Comparison of ENCODE assay signal across 19 cellular contexts in the genomic region with DNA sequence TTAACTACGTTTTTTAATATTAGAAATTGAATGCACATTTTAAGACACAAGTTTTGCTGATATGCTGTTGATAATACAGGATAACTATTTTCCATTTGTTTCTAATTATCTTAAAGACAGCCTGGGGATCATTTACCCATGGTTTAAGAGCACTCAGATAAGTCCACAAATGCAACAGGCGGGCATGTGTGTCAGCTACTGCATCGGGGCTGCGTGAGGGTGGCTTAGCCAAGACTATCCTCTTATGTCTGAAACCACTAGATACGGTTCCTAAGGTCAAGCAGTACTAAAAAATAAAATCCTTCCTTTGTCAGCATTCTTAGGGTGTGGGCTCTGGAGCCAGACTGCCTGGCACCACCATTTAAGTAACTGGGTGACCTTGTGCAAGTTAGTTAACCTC.
"Had no signal": no experiment of that assay in that cellular context is flagged by ENCODE, and none has a peak within 500 bp of the region (broad histone marks: within the 10 kb centered on the region; RNA-seq: fewer than 3 reads in every experiment).

No MANE protein-coding gene starts in this region.

- H3K27ac ChIP-seq: coronary artery, esophagus muscularis mucosa, gastrocnemius medialis, heart right ventricle, left lung, lower lobe of right lung had no signal

- DNase-seq: dermis blood vessel endothelial cell; dorsolateral prefrontal cortex; effector CD4-positive, alpha-beta T cell; effector memory CD4-positive, alpha-beta T cell; foreskin melanocyte; gastrocnemius medialis; glutamatergic neuron; head of caudate nucleus; heart right ventricle; hippocampal formation; left cardiac atrium; left lung; left ventricle myocardium superior; lower lobe of right lung; mesenchymal stem cell; mucosa of descending colon; naive B cell had no signal

- H3K36me3 ChIP-seq: esophagus muscularis mucosa, gastrocnemius medialis, heart right ventricle, left lung, lower lobe of right lung had no signal

- H3K4me3 ChIP-seq: coronary artery, dorsolateral prefrontal cortex, esophagus muscularis mucosa, gastrocnemius medialis, heart right ventricle, left lung, lower lobe of right lung, mucosa of descending colon had no signal

- H3K9me3 ChIP-seq: esophagus muscularis mucosa, gastrocnemius medialis, heart right ventricle, left lung, lower lobe of right lung, mucosa of descending colon had no signal

- H3K27me3 ChIP-seq: esophagus muscularis mucosa, gastrocnemius medialis, left lung had no signal
